26 cellular contexts compared by ENCODE assay signal in genomic region chr10:5988336-5988920, GRCh38. TPM values are rescaled to one million over a fixed set of nuclear protein-coding genes. Genes with fewer than 3 reads are reported as not detected.
DNase-seq lines count a peak whose midpoint lies in the region; ATAC-seq, FAIRE-seq and TF ChIP-seq lines count a peak whose summit lies in the region.
"Had no signal": no experiment of that assay in that cellular context is flagged by ENCODE, and none has a peak within 500 bp of the region (broad histone marks: within the 10 kb centered on the region; RNA-seq: fewer than 3 reads in every experiment).

No MANE protein-coding gene starts in this region.

- H3K27me3 Mint-ChIP-seq in activated naive CD8-positive, alpha-beta T cell treated with anti-CD3 and anti-CD28 coated beads, Interleukin-2, amount 10 ng/mL, durations not matched to agents 7 days and 5 days = peaks cover 10% of the 10 kb centered on the region
- peaks cover 18% of the 10 kb centered on the region for H3K27me3 Mint-ChIP-seq in Calu3 (ENCODE audit: unreplicated experiment)
- H3K27me3 Mint-ChIP-seq: activated naive CD8-positive, alpha-beta T cell had no signal

- POLR2A ChIA-PET in activated naive CD8-positive, alpha-beta T cell treated with anti-CD3 and anti-CD28 coated beads, Interleukin-2, amount 10 ng/mL, durations not matched to agents 7 days and 5 days (lab: Charles Lee) = interaction anchor here (0.9 kb wide), 1 partner anchor 22 kb away, joined by 4 read pairs; no protein-coding TSS in a partner anchor

- DNase-seq in GM12891 (ENCODE audit: insufficient read length, low spot score) = no peak
- no peak for DNase-seq in activated naive CD8-positive, alpha-beta T cell treated with anti-CD3 and anti-CD28 coated beads, Interleukin-2, amount 10 ng/mL, durations not matched to agents 7 days and 5 days
- DNase-seq in stimulated activated effector memory CD8-positive, alpha-beta T cell treated with anti-CD3 and anti-CD28 coated beads, Interleukin-12 subunit alpha, Interleukin-12 subunit beta, amount 100 ng/mL, for 72 hours (ENCODE audit: low spot score in 2 of 2) = no peak
- no peak for DNase-seq in Calu3
- DNase-seq in hepatic stellate cell (ENCODE audit: low spot score) = no peak
- DNase-seq in NCI-H1092 treated with DMSO at 0.1 percent for 48 hours (lab: John Stamatoyannopoulos, UW) = no peak
- no peak for DNase-seq in H4 (ENCODE audit: low spot score)
- DNase-seq: activated T-cell treated with anti-CD3 and anti-CD28 coated beads, Interleukin-2, amount 50 U/mL, for 48 hours; effector CD8-positive, alpha-beta T cell; foreskin melanocyte; hypothalamus; NCI-H1092; NCI-H2029; NCI-H2227 treated with DMSO at 0.1 percent for 48 hours; NCI-H748 treated with DMSO at 0.1 percent for 48 hours; nucleus accumbens; stimulated activated CD4-positive, alpha-beta T cell treated with anti-CD3 and anti-CD28 coated beads, Interleukin-4, amount 100 ng/mL, for 24 hours; WERI-Rb-1 had no signal

- TF ChIP-seq POLR2A in GM12891 (IDR thresholded peaks at IDR 0.05; ENCODE audit: low read depth, low read length) = no peak

- TF ChIP-seq CTCF in OCI-LY1 (IDR thresholded peaks at IDR 0.05; ENCODE audit: low read length) (no peak), Calu3 (IDR thresholded peaks at IDR 0.05; ENCODE audit: unreplicated experiment) (no peak)

- no peak overlapping the region for H3K27ac ChIP-seq in OCI-LY1 (ENCODE audit: low read depth, low read length, poor library complexity, severe bottlenecking)
- H3K27ac ChIP-seq: SJSA1, WERI-Rb-1 had no signal

- peaks cover 6% of the 10 kb centered on the region for H3K9me3 Mint-ChIP-seq in activated naive CD8-positive, alpha-beta T cell treated with anti-CD3 and anti-CD28 coated beads, Interleukin-2, amount 10 ng/mL, durations not matched to agents 7 days and 5 days
- H3K9me3 Mint-ChIP-seq in stimulated activated effector memory CD8-positive, alpha-beta T cell treated with anti-CD3 and anti-CD28 coated beads, Interleukin-12 subunit alpha, Interleukin-12 subunit beta, amount 100 ng/mL, for 72 hours = peaks cover 8% of the 10 kb centered on the region
- H3K9me3 Mint-ChIP-seq in Calu3 (ENCODE audit: low read depth, unreplicated experiment) = peaks cover 7% of the 10 kb centered on the region

- peak; percentile 63 for FAIRE-seq in GM12891 (lab: Jason Lieb, UNC)
- FAIRE-seq: H1, keratinocyte had no signal

- H2AFZ ChIP-seq in OCI-LY1 (ENCODE audit: low read length) = peak overlapping the region; percentile 46

- peaks cover 10% of the 10 kb centered on the region for H3K4me1 Mint-ChIP-seq in activated naive CD8-positive, alpha-beta T cell treated with anti-CD3 and anti-CD28 coated beads, Interleukin-2, amount 10 ng/mL, durations not matched to agents 7 days and 5 days
- H3K4me1 Mint-ChIP-seq in stimulated activated effector memory CD8-positive, alpha-beta T cell treated with anti-CD3 and anti-CD28 coated beads, Interleukin-12 subunit alpha, Interleukin-12 subunit beta, amount 100 ng/mL, for 72 hours = peaks cover 12% of the 10 kb centered on the region
- H3K4me1 Mint-ChIP-seq in Calu3 (ENCODE audit: low read depth, unreplicated experiment) = no peaks in the 10 kb centered on the region

- no peak overlapping the region for H3K9ac ChIP-seq in OCI-LY1 (ENCODE audit: low read length)

- BruUV-seq in Calu3 (replicated peaks; lab: Mats Ljungman, UMichigan) = no TSS peak

- H3K9me2 ChIP-seq in OCI-LY1 (ENCODE audit: low read depth, low read length) = no peaks in the 10 kb centered on the region

- peaks cover 9% of the 10 kb centered on the region for H3K4me1 ChIP-seq in OCI-LY1 (ENCODE audit: insufficient read depth, low read length, severe bottlenecking)
- H3K4me1 ChIP-seq: SJSA1 had no signal

- H3K79me2 ChIP-seq in OCI-LY1 (ENCODE audit: insufficient read depth, low read length) = no peaks in the 10 kb centered on the region

- no peak for ATAC-seq in activated naive CD8-positive, alpha-beta T cell treated with anti-CD3 and anti-CD28 coated beads, Interleukin-2, amount 10 ng/mL, durations not matched to agents 7 days and 5 days (ENCODE audit: low read depth)
- no peak for ATAC-seq in stimulated activated effector memory CD8-positive, alpha-beta T cell treated with anti-CD3 and anti-CD28 coated beads, Interleukin-12 subunit alpha, Interleukin-12 subunit beta, amount 100 ng/mL, for 72 hours
- ATAC-seq: Panc1 had no signal

- CTCF ChIA-PET in Calu3 (lab: Charles Lee) = no interaction called here

- intact Hi-C loops in Calu3 (cut with micrococcal nuclease; ENCODE audit: unreplicated experiment) = no loop called here

- no peak overlapping the region for H3K4me3 Mint-ChIP-seq in activated naive CD8-positive, alpha-beta T cell treated with anti-CD3 and anti-CD28 coated beads, Interleukin-2, amount 10 ng/mL, durations not matched to agents 7 days and 5 days
- peak overlapping the region; percentile 13 for H3K4me3 Mint-ChIP-seq in stimulated activated effector memory CD8-positive, alpha-beta T cell treated with anti-CD3 and anti-CD28 coated beads, Interleukin-12 subunit alpha, Interleukin-12 subunit beta, amount 100 ng/mL, for 72 hours
- H3K4me3 Mint-ChIP-seq in Calu3 (ENCODE audit: low read depth, unreplicated experiment) = no peak overlapping the region
- H3K4me3 Mint-ChIP-seq: activated naive CD8-positive, alpha-beta T cell; CD14-positive monocyte had no signal

- peaks cover 6% of the 10 kb centered on the region for H3K9me3 ChIP-seq in OCI-LY1 (ENCODE audit: low read length)
- H3K9me3 ChIP-seq: SJSA1 had no signal

- H3K36me3 Mint-ChIP-seq in activated naive CD8-positive, alpha-beta T cell treated with anti-CD3 and anti-CD28 coated beads, Interleukin-2, amount 10 ng/mL, durations not matched to agents 7 days and 5 days = peaks cover 7% of the 10 kb centered on the region
- H3K36me3 Mint-ChIP-seq in stimulated activated effector memory CD8-positive, alpha-beta T cell treated with anti-CD3 and anti-CD28 coated beads, Interleukin-12 subunit alpha, Interleukin-12 subunit beta, amount 100 ng/mL, for 72 hours = no peaks in the 10 kb centered on the region
- H3K36me3 Mint-ChIP-seq in Calu3 (ENCODE audit: insufficient read depth, unreplicated experiment) = no peaks in the 10 kb centered on the region
- H3K36me3 Mint-ChIP-seq: CD14-positive monocyte had no signal

- no peaks in the 10 kb centered on the region for H4K20me1 ChIP-seq in OCI-LY1 (ENCODE audit: insufficient read depth, low read length)

- no peaks in the 10 kb centered on the region for H3K27me3 ChIP-seq in OCI-LY1 (ENCODE audit: insufficient read depth, low read length)
- H3K27me3 ChIP-seq: SJSA1 had no signal

- no peak overlapping the region for H3K4me2 ChIP-seq in OCI-LY1 (ENCODE audit: low read length)

- H3K4me3 ChIP-seq in OCI-LY1 (ENCODE audit: low read depth, low read length, poor library complexity, severe bottlenecking) = no peak overlapping the region
- H3K4me3 ChIP-seq: lung, SJSA1 had no signal

- no peaks in the 10 kb centered on the region; the same call in 1 of the 2 replicates for H3K36me3 ChIP-seq in OCI-LY1 (ENCODE audit: insufficient read depth, low read length)
- H3K36me3 ChIP-seq: SJSA1, WERI-Rb-1 had no signal

- peak overlapping the region; percentile 10 for H3K27ac Mint-ChIP-seq in activated naive CD8-positive, alpha-beta T cell treated with anti-CD3 and anti-CD28 coated beads, Interleukin-2, amount 10 ng/mL, durations not matched to agents 7 days and 5 days
- peak overlapping the region; percentile 36 for H3K27ac Mint-ChIP-seq in stimulated activated effector memory CD8-positive, alpha-beta T cell treated with anti-CD3 and anti-CD28 coated beads, Interleukin-12 subunit alpha, Interleukin-12 subunit beta, amount 100 ng/mL, for 72 hours
- no peak overlapping the region for H3K27ac Mint-ChIP-seq in Calu3 (ENCODE audit: unreplicated experiment)
- H3K27ac Mint-ChIP-seq: activated naive CD8-positive, alpha-beta T cell had no signal

- H3F3A ChIP-seq in OCI-LY1 (ENCODE audit: insufficient read depth, low read length) = no peaks in the 10 kb centered on the region

TF ChIP-seq in GM12891, 5 proteins besides CTCF, POLR2A, EP300 and RAD21:
- TF ChIP-seq POLR2AphosphoS5 (IDR thresholded peaks at IDR 0.05; ENCODE audit: low read depth, low read length) (no peak), POU2F2 (IDR thresholded peaks at IDR 0.05; ENCODE audit: low read depth, low read length) (no peak), TAF1 (IDR thresholded peaks at IDR 0.05; ENCODE audit: low read depth, low read length) (no peak), SPI1 (IDR thresholded peaks at IDR 0.05; ENCODE audit: low read depth, low read length) (no peak), PAX5 (IDR thresholded peaks at IDR 0.05; ENCODE audit: insufficient read depth, low read length, severe bottlenecking) (no peak)

RNA-seq across cellular contexts. Expression of gene IL15RA, which starts 11.1 kb away (rescaled TPM):
- 7.4 TPM for polyA plus RNA-seq in GM12891 (2012; ENCODE audit: low read depth, missing spikeins)
- total RNA-seq in activated naive CD8-positive, alpha-beta T cell treated with anti-CD3 and anti-CD28 coated beads, Interleukin-2, amount 10 ng/mL, durations not matched to agents 7 days and 5 days = 10 to 100 TPM; 20.3 to 21.3 TPM
- 28.6 and 42.4 TPM in 2 replicates for total RNA-seq in Calu3 (2022)
- total RNA-seq in H4 (2014; rRNA removed; shearing (Covaris generic)) = 14.4 and 18.6 TPM in 2 replicates
